Comparison of ENCODE assay signal across 7 cellular contexts in genomic region chr2:54052825-54053718, GRCh38.
DNase-seq lines count a peak whose midpoint lies in the region; ATAC-seq and TF ChIP-seq lines count a peak whose summit lies in the region.

No MANE protein-coding gene starts in this region.

- TF ChIP-seq CTCF in GM13977 (IDR thresholded peaks at IDR 0.05; ENCODE audit: extremely low read depth, insufficient read depth, missing control alignments) (peak; percentile 58), progenitor cell of endocrine pancreas (IDR thresholded peaks at IDR 0.05; ENCODE audit: unreplicated experiment) (peak; percentile 10)

- peak; percentile 14 for ATAC-seq in HG02763 (IDR thresholded peaks at IDR 0.05; ENCODE audit: unreplicated experiment)

- no peak overlapping the region for H3K4me3 Mint-ChIP-seq in activated naive CD8-positive, alpha-beta T cell treated with anti-CD3 and anti-CD28 coated beads for 36 hours
- H3K4me3 Mint-ChIP-seq in progenitor cell of endocrine pancreas (ENCODE audit: low read depth), result no peak overlapping the region

- peaks cover 9% of the 10 kb centered on the region for H3K9me3 Mint-ChIP-seq in activated naive CD8-positive, alpha-beta T cell treated with anti-CD3 and anti-CD28 coated beads for 36 hours
- H3K9me3 Mint-ChIP-seq in progenitor cell of endocrine pancreas (ENCODE audit: low read depth), result peaks cover 6% of the 10 kb centered on the region

- in situ Hi-C loops in GM13977 (cut with MboI; ENCODE audit: low pct_unique_long_range_greater_than_20kb, low sequenced_read_pairs, unreplicated experiment), result no loop called here

- no peaks in the 10 kb centered on the region for H3K27me3 Mint-ChIP-seq in activated naive CD8-positive, alpha-beta T cell treated with anti-CD3 and anti-CD28 coated beads for 36 hours
- H3K27me3 Mint-ChIP-seq in progenitor cell of endocrine pancreas, result no peaks in the 10 kb centered on the region

- H3K4me1 Mint-ChIP-seq in activated naive CD8-positive, alpha-beta T cell treated with anti-CD3 and anti-CD28 coated beads for 36 hours, result peaks cover 21% of the 10 kb centered on the region
- peaks cover 2% of the 10 kb centered on the region for H3K4me1 Mint-ChIP-seq in progenitor cell of endocrine pancreas (ENCODE audit: low read depth)

- DNase-seq in GM13977 (ENCODE audit: low spot score) (peak; percentile 22), progenitor cell of endocrine pancreas (ENCODE audit: low spot score, unreplicated experiment) (no peak), AG08396 (ENCODE audit: low spot score) (no peak), activated gamma-delta T cell treated with Interleukin-2 at 50 U/mL for 16 hours (no peak), GM19238 (ENCODE audit: insufficient read length, low spot score) (no peak)
- no peak for DNase-seq in activated naive CD8-positive, alpha-beta T cell treated with anti-CD3 and anti-CD28 coated beads for 36 hours

- peak overlapping the region; percentile 69 for H3K27ac Mint-ChIP-seq in activated naive CD8-positive, alpha-beta T cell treated with anti-CD3 and anti-CD28 coated beads for 36 hours
- no peak overlapping the region for H3K27ac Mint-ChIP-seq in progenitor cell of endocrine pancreas

- peaks cover 14% of the 10 kb centered on the region for H3K36me3 Mint-ChIP-seq in activated naive CD8-positive, alpha-beta T cell treated with anti-CD3 and anti-CD28 coated beads for 36 hours
- peaks cover 10% of the 10 kb centered on the region for H3K36me3 Mint-ChIP-seq in progenitor cell of endocrine pancreas (ENCODE audit: insufficient read depth)
